In genomic region chr21:39079617-39080016, GRCh38 we compare ENCODE assay signal across 11 cellular contexts.
A peak's percentile ranks its signal among the peaks of the same experiment; 100 is the strongest.
DNase-seq lines count a peak whose midpoint lies in the region; ATAC-seq and TF ChIP-seq lines count a peak whose summit lies in the region.
"Had no signal": no experiment of that assay in that cellular context is flagged by ENCODE, and none has a peak within 500 bp of the region (broad histone marks: within the 10 kb centered on the region; RNA-seq: fewer than 3 reads in every experiment).

No MANE protein-coding gene starts in this region.

- DNase-seq in amniotic epithelial cell (ENCODE audit: low read depth), result peak; percentile 59
- peak; percentile 77 for DNase-seq in left cardiac atrium
- peak; percentile 23 for DNase-seq in non-pigmented ciliary epithelial cell (ENCODE audit: low read depth)
- no peak for DNase-seq in DMS53 treated with DMSO at 0.1 percent for 48 hours (lab: John Stamatoyannopoulos, UW; ENCODE audit: unreplicated experiment)
- no peak for DNase-seq in osteocyte (ENCODE audit: extremely low spot score, unreplicated experiment)
- DNase-seq in osteoblast (ENCODE audit: insufficient read length, low spot score, missing footprints), result no peak
- DNase-seq: erythroblast, NCI-H2081 treated with DMSO at 0.1 percent for 48 hours had no signal

- H3K36me3 ChIP-seq in BLaER1 treated with 17β-estradiol and CSF1 and Interleukin-3, amounts not matched to agents 10 nM and 100 nM, result no peaks in the 10 kb centered on the region
- no peaks in the 10 kb centered on the region for H3K36me3 ChIP-seq in osteoblast (ENCODE audit: insufficient read depth, low read length)

- ATAC-seq in left cardiac atrium, result peak; percentile 51 to 74
- ATAC-seq in HG03159 (IDR thresholded peaks at IDR 0.05; ENCODE audit: unreplicated experiment), result no peak
- ATAC-seq: Panc1 had no signal

- no peak overlapping the region for H3K4me3 Mint-ChIP-seq in osteocyte (ENCODE audit: unreplicated experiment)

- no peaks in the 10 kb centered on the region for H4K20me1 ChIP-seq in BLaER1 treated with 17β-estradiol and CSF1 and Interleukin-3, amounts not matched to agents 10 nM and 100 nM
- H4K20me1 ChIP-seq in osteoblast (ENCODE audit: insufficient read depth, low read length), result no peaks in the 10 kb centered on the region

- peaks cover 0 to 67% (median 10%) of the 10 kb centered on the region in 10 experiments; a peak in 11 of 20 replicates for H3K4me1 ChIP-seq in BLaER1 treated with 17β-estradiol and CSF1 and Interleukin-3, amounts not matched to agents 10 nM and 100 nM
- no peaks in the 10 kb centered on the region for H3K4me1 ChIP-seq in osteoblast (ENCODE audit: insufficient read depth, low read length)

- peaks cover 5% of the 10 kb centered on the region for H3K36me3 Mint-ChIP-seq in osteocyte (ENCODE audit: unreplicated experiment)

- H3K4me1 Mint-ChIP-seq in osteocyte (ENCODE audit: unreplicated experiment), result no peaks in the 10 kb centered on the region

- peaks cover 20 to 24% (median 21%) of the 10 kb centered on the region in 11 experiments for H3K9me3 ChIP-seq in BLaER1 treated with 17β-estradiol and CSF1 and Interleukin-3, amounts not matched to agents 10 nM and 100 nM (replicated peaks in 1 of 11)
- peaks cover 1% of the 10 kb centered on the region for H3K9me3 ChIP-seq in osteoblast (ENCODE audit: low read depth, low read length)

- intact Hi-C loops in left cardiac atrium (cut with DNase I), result no loop called here

- H3K27me3 Mint-ChIP-seq in osteocyte (ENCODE audit: unreplicated experiment), result peaks cover 6% of the 10 kb centered on the region

- peaks cover 4% of the 10 kb centered on the region for H3K9me3 Mint-ChIP-seq in osteocyte (ENCODE audit: unreplicated experiment)

- peak overlapping the region in 8 of 11 experiments; percentile 11 to 90 (median 55); a peak in 14 of 22 replicates for H3K4me2 ChIP-seq in BLaER1 treated with 17β-estradiol and CSF1 and Interleukin-3, amounts not matched to agents 10 nM and 100 nM
- no peak overlapping the region for H3K4me2 ChIP-seq in osteoblast (ENCODE audit: insufficient read depth, low read length)

- no peak for TF ChIP-seq CTCF in osteocyte (IDR thresholded peaks at IDR 0.05)
- TF ChIP-seq CTCF in osteoblast (IDR thresholded peaks at IDR 0.05; ENCODE audit: extremely low read depth, low read depth, low read length), result no peak

- H2AFZ ChIP-seq in osteoblast (ENCODE audit: low read length), result no peak overlapping the region

- no peaks in the 10 kb centered on the region for H3K27me3 ChIP-seq in BLaER1 treated with 17β-estradiol and CSF1 and Interleukin-3, amounts not matched to agents 10 nM and 100 nM
- H3K27me3 ChIP-seq in osteoblast (ENCODE audit: insufficient read depth, low read length), result peaks cover 35% of the 10 kb centered on the region

- no peak overlapping the region for H3K4me3 ChIP-seq in BLaER1 treated with 17β-estradiol and CSF1 and Interleukin-3, amounts not matched to agents 10 nM and 100 nM
- no peak overlapping the region for H3K4me3 ChIP-seq in osteoblast (ENCODE audit: insufficient read depth, low read length)

- no peaks in the 10 kb centered on the region for H3K79me2 ChIP-seq in osteoblast (ENCODE audit: insufficient read depth, low read length)

- no peak overlapping the region for H3K9ac ChIP-seq in BLaER1 treated with 17β-estradiol and CSF1 and Interleukin-3, amounts not matched to agents 10 nM and 100 nM

- no peak overlapping the region for H3K27ac Mint-ChIP-seq in osteocyte (ENCODE audit: unreplicated experiment)

- peak overlapping the region in 3 of 11 experiments; percentile 15 to 30 (median 29); a peak in 4 of 22 replicates for H3K27ac ChIP-seq in BLaER1 treated with 17β-estradiol and CSF1 and Interleukin-3, amounts not matched to agents 10 nM and 100 nM
- H3K27ac ChIP-seq in osteoblast (ENCODE audit: low read depth, low read length), result no peak overlapping the region

Comparison
In these comparisons a context has a peak if more than half of its experiments do, and no peak if none do; other contexts are left out.
1. DNase-seq: peak in amniotic epithelial cell (single experiment), left cardiac atrium (single experiment) and non-pigmented ciliary epithelial cell (single experiment); none in DMS53 treated with DMSO at 0.1 percent for 48 hours (single experiment), osteocyte (single experiment) and osteoblast (single experiment).